Comparison of ENCODE assay signal across 8 cellular contexts in the genomic region with DNA sequence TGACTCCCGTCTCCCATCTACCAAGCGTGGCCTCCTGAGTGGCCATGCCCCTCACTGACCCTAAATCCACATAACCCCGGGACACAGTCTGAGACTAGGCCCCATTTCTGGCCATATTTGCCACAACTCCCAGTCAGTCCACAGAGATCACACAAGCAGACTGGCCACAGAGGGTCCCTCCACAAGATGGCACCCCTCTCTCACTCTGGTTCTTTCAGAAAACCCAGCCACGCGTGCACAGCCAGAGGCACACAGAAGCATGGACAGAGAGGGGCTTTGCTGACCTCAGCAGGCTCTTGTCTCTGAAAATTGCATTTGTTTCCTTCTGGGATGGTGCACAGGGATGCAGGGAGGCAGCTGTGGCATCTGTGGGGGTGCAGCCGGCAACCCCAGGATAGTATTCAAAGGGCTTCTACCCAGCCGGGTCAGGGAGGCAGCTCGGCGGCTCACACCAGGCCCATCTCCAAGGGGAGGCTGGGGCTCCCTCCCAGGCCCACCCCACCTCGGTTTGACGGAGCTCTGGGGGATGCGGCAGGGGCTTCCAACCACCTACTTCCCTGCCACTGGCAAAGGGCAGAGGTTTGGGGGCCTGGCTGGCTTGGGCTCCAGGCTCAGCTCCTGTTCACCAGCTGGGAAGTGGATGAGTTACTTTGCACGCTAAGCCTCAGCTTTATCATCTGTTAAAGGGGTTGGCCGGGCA. TPM values are rescaled to one million over a fixed set of nuclear protein-coding genes. Genes with fewer than 3 reads are reported as not detected.
DNase-seq lines count a peak whose midpoint lies in the region; ATAC-seq and TF ChIP-seq lines count a peak whose summit lies in the region.

No MANE protein-coding gene starts in this region.

- H3K36me3 ChIP-seq in WERI-Rb-1 (peaks cover 30% of the 10 kb centered on the region), ovary (no peaks in the 10 kb centered on the region)

- intact Hi-C loops in ovary (cut with DNase I): loop anchor here in 3 of 4 donors (5.0 kb wide), 2 partner anchors 223 to 533 kb away; no protein-coding TSS in a partner anchor

- H3K4me1 ChIP-seq in foreskin keratinocyte (no peaks in the 10 kb centered on the region), ovary (ENCODE audit: insufficient read depth) (no peaks in the 10 kb centered on the region)

- peak; percentile 5 for DNase-seq in COLO668 (lab: John Stamatoyannopoulos, UW; ENCODE audit: unreplicated experiment)
- peak; percentile 39 for DNase-seq in H4 (ENCODE audit: low spot score)
- DNase-seq in WERI-Rb-1: peak; percentile 75
- no peak for DNase-seq in foreskin keratinocyte
- DNase-seq in ovary: peak; percentile 62 to 79 (median 78)

- TF ChIP-seq CTCF in WERI-Rb-1 (IDR thresholded peaks at IDR 0.05; ENCODE audit: low read depth, low read length) (peak; percentile 86), foreskin keratinocyte (conservative IDR thresholded peaks at IDR 0.05) (peak; percentile 48), ovary (IDR thresholded peaks at IDR 0.05) (peak; percentile 60 to 84 (median 74))

- peak overlapping the region; percentile 8; the same call in 1 of the 2 replicates for H3K27ac ChIP-seq in WERI-Rb-1
- no peak overlapping the region for H3K27ac ChIP-seq in foreskin keratinocyte
- no peak overlapping the region for H3K27ac ChIP-seq in ovary

- WGBS in ovary, 3 donors: 37 to 41% (median 41%) methylated on average over 14 of the region's 14 CpGs

- no peaks in the 10 kb centered on the region for H3K9me3 ChIP-seq in WERI-Rb-1 (ENCODE audit: severe bottlenecking)
- no peaks in the 10 kb centered on the region for H3K9me3 ChIP-seq in ovary

- no peak overlapping the region for H3K4me3 ChIP-seq in WERI-Rb-1 (ENCODE audit: low read depth, low read length)
- H3K4me3 ChIP-seq in ovary: no peak overlapping the region

- no peak for ATAC-seq in foreskin keratinocyte
- ATAC-seq in GM19452 (IDR thresholded peaks at IDR 0.05; ENCODE audit: unreplicated experiment): no peak
- no peak for ATAC-seq in HG03108 (IDR thresholded peaks at IDR 0.05; ENCODE audit: unreplicated experiment)
- no peak for ATAC-seq in GM21367 (IDR thresholded peaks at IDR 0.05; ENCODE audit: unreplicated experiment)

- TF ChIP-seq EP300 in ovary (IDR thresholded peaks at IDR 0.05): no peak

- H3K27me3 ChIP-seq in WERI-Rb-1 (ENCODE audit: insufficient read depth, low read depth, severe bottlenecking): no peaks in the 10 kb centered on the region
- H3K27me3 ChIP-seq in foreskin keratinocyte: no peaks in the 10 kb centered on the region
- H3K27me3 ChIP-seq in ovary: no peaks in the 10 kb centered on the region

- TF ChIP-seq POLR2A in ovary (IDR thresholded peaks at IDR 0.05): no peak

RNA-seq across cellular contexts. Expression of a gene that starts 16.8 kb away (rescaled TPM):
- not detected in 2 replicates for total RNA-seq in H4 (2014; rRNA removed; shearing (Covaris generic))
- not detected in 2 replicates for total RNA-seq in foreskin keratinocyte
- not detected in 2 replicates for polyA plus RNA-seq in foreskin keratinocyte
- 1 to 10 TPM in 6 of 7 donors, under 1 TPM in 1; 0.83 to 4.5 (median 2.0) TPM for total RNA-seq in ovary
- 1 to 10 TPM; 1.3 to 4.2 TPM for polyA plus RNA-seq in ovary

RNA-seq across cellular contexts. Expression of a gene that starts 27.3 kb away (rescaled TPM):
- not detected in 2 replicates for total RNA-seq in H4 (2014; rRNA removed; shearing (Covaris generic))
- total RNA-seq in foreskin keratinocyte: not detected in 2 replicates
- not detected in 2 replicates for polyA plus RNA-seq in foreskin keratinocyte
- total RNA-seq in ovary: not detected
- not detected for polyA plus RNA-seq in ovary

Comparison
In these comparisons a context has a peak if more than half of its experiments do, and no peak if none do; other contexts are left out.
1. DNase-seq: peak in COLO668 (single experiment), H4 (single experiment), WERI-Rb-1 (single experiment) and ovary (5 of 5); none in foreskin keratinocyte (0 of 2).
2. Peak in every context shown above with its lines, with median percentiles within 50 percentile points of each other: CTCF ChIP-seq.